Comparison of ENCODE assay signal across 1 cellular context in genomic region chr5:178227138-178227659, GRCh38.
TF ChIP-seq lines count a peak whose summit lies in the region.

No MANE protein-coding gene starts in this region.

TF ChIP-seq in endothelial cell of umbilical vein, 7 proteins besides CTCF, POLR2A, EP300 and RAD21 (continued from another document):
- no peak for TF ChIP-seq MAX (IDR thresholded peaks at IDR 0.05; ENCODE audit: insufficient read depth, insufficient read length)
